Comparison of ENCODE assay signal across 16 cellular contexts in the genomic region with DNA sequence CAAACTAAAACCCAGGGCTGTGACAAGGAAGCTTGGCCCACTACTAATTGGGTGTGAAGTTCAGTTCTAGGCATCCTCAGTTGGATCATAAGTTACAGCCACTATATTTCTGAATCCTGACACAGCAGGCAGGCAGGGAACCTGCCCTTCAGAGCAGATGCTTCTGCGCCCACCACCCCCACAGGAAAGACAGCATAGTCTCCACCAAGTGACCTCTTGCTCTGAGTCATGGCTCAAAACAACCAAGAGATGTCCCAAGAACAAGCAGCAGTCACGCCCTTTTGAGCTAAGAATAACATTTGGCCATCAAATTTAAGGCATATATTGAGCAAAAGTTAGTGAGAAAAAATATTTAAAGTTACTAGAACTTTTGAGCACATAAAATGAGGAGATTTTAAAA.
DNase-seq lines count a peak whose midpoint lies in the region; ATAC-seq, FAIRE-seq and TF ChIP-seq lines count a peak whose summit lies in the region.
"Had no signal": no experiment of that assay in that cellular context is flagged by ENCODE, and none has a peak within 500 bp of the region (broad histone marks: within the 10 kb centered on the region; RNA-seq: fewer than 3 reads in every experiment).

No MANE protein-coding gene starts in this region.

- peaks cover 5% of the 10 kb centered on the region for H3K4me1 ChIP-seq in mesenchymal stem cell (ENCODE audit: control insufficient read depth, insufficient read depth, low read depth, low read length)
- H3K4me1 ChIP-seq: adrenal gland had no signal

- no peak overlapping the region for H3K14ac ChIP-seq in mesenchymal stem cell (ENCODE audit: low read length in 2 of 2)

- H3K9ac ChIP-seq in mesenchymal stem cell (ENCODE audit: low read length) = no peak overlapping the region

- H4K91ac ChIP-seq in mesenchymal stem cell (ENCODE audit: low read length) = no peak overlapping the region

- FAIRE-seq in RCC 7860 (lab: Jason Lieb, UNC) = no peak

- no peak overlapping the region for H3K27ac ChIP-seq in mesenchymal stem cell (ENCODE audit: low read length, poor library complexity, severe bottlenecking)
- H3K27ac ChIP-seq: adrenal gland, VCaP had no signal

- no peak overlapping the region for H2BK120ac ChIP-seq in mesenchymal stem cell (ENCODE audit: low read depth, low read length)

- no peak overlapping the region for H3K4me2 ChIP-seq in mesenchymal stem cell (ENCODE audit: low read length, poor library complexity, severe bottlenecking)

- H3K4me3 ChIP-seq in mesenchymal stem cell (ENCODE audit: insufficient read depth in 1 of 2, low read depth in 1 of 2, low read length in 2 of 2) = no peak overlapping the region
- H3K4me3 ChIP-seq: adrenal gland had no signal

- no peak overlapping the region for H3K18ac ChIP-seq in mesenchymal stem cell (ENCODE audit: low read depth in 1 of 2, low read length in 2 of 2)

- no peaks in the 10 kb centered on the region for H3K36me3 ChIP-seq in mesenchymal stem cell (ENCODE audit: control insufficient read depth in 1 of 2, insufficient read depth in 2 of 2, low read depth in 1 of 2, low read length in 2 of 2)
- H3K36me3 ChIP-seq: adrenal gland had no signal

- no peaks in the 10 kb centered on the region for H3K27me3 ChIP-seq in mesenchymal stem cell (ENCODE audit: control insufficient read depth in 1 of 2, insufficient read depth in 1 of 2, low read length in 2 of 2)
- H3K27me3 ChIP-seq: adrenal gland had no signal

- no peaks in the 10 kb centered on the region for H3K79me1 ChIP-seq in mesenchymal stem cell (replicated peaks; ENCODE audit: low read length, poor library complexity, severe bottlenecking)

- no peak overlapping the region for H2BK15ac ChIP-seq in mesenchymal stem cell (ENCODE audit: low read depth, poor library complexity, severe bottlenecking)

- H2BK12ac ChIP-seq in mesenchymal stem cell (ENCODE audit: low read length in 2 of 2) = no peak overlapping the region

- no peak overlapping the region for H3K23ac ChIP-seq in mesenchymal stem cell (ENCODE audit: low read length in 2 of 2)

- ATAC-seq in GM18519 (IDR thresholded peaks at IDR 0.05; ENCODE audit: low FRiP score, unreplicated experiment) (peak; percentile 44), omental fat pad (ENCODE audit: low FRiP score) (no peak)

- H3K4ac ChIP-seq in mesenchymal stem cell (ENCODE audit: low read depth in 1 of 2, low read length in 2 of 2) = no peak overlapping the region

- H4K8ac ChIP-seq in mesenchymal stem cell (ENCODE audit: low read length) = no peak overlapping the region

- DNase-seq in H4 (ENCODE audit: low spot score) (peak; percentile 5), LHCN-M2 (ENCODE audit: low read depth) (peak; percentile 28), mesenchymal stem cell (peak; percentile 2), RCC 7860 (ENCODE audit: low spot score) (no peak), NCI-H524 treated with DMSO at 0.1 percent for 48 hours (lab: John Stamatoyannopoulos, UW) (no peak), omental fat pad (ENCODE audit: low spot score) (no peak), dermis blood vessel endothelial cell (no peak)
- DNase-seq: activated CD8-positive, alpha-beta memory T cell treated with anti-CD3 and anti-CD28 coated beads, Interleukin-2, amount 50 U/mL, for 48 hours; adrenal gland; immature natural killer cell; NCI-H526; SHP77; stimulated activated CD4-positive, alpha-beta T cell treated with anti-CD3 and anti-CD28 coated beads, Interleukin-4, amount 100 ng/mL, for 24 hours; stimulated activated naive CD4-positive, alpha-beta T cell had no signal

- no peak overlapping the region for H2AK5ac ChIP-seq in mesenchymal stem cell (ENCODE audit: low read length, severe bottlenecking)

- no peak overlapping the region for H2BK5ac ChIP-seq in mesenchymal stem cell (ENCODE audit: low read depth, low read length, poor library complexity, severe bottlenecking)

- no peaks in the 10 kb centered on the region for H3K9me3 ChIP-seq in mesenchymal stem cell (ENCODE audit: control insufficient read depth, low read length)
- H3K9me3 ChIP-seq: adrenal gland had no signal

- no peak overlapping the region for H2AFZ ChIP-seq in mesenchymal stem cell (ENCODE audit: low read depth, low read length)

- 38% methylated on average over 1 of the region's 2 CpGs for WGBS in mesenchymal stem cell

- TF ChIP-seq CTCF in omental fat pad (IDR thresholded peaks at IDR 0.05) = no peak

Comparison
In these comparisons a context has a peak if more than half of its experiments do, and no peak if none do; other contexts are left out.
1. DNase-seq: peak in H4 (single experiment), LHCN-M2 (single experiment) and mesenchymal stem cell (single experiment); none in RCC 7860 (single experiment), NCI-H524 treated with DMSO at 0.1 percent for 48 hours (single experiment), omental fat pad (single experiment) and dermis blood vessel endothelial cell (single experiment).